ENCODE assay signal across 8 cellular contexts in the genomic region with DNA sequence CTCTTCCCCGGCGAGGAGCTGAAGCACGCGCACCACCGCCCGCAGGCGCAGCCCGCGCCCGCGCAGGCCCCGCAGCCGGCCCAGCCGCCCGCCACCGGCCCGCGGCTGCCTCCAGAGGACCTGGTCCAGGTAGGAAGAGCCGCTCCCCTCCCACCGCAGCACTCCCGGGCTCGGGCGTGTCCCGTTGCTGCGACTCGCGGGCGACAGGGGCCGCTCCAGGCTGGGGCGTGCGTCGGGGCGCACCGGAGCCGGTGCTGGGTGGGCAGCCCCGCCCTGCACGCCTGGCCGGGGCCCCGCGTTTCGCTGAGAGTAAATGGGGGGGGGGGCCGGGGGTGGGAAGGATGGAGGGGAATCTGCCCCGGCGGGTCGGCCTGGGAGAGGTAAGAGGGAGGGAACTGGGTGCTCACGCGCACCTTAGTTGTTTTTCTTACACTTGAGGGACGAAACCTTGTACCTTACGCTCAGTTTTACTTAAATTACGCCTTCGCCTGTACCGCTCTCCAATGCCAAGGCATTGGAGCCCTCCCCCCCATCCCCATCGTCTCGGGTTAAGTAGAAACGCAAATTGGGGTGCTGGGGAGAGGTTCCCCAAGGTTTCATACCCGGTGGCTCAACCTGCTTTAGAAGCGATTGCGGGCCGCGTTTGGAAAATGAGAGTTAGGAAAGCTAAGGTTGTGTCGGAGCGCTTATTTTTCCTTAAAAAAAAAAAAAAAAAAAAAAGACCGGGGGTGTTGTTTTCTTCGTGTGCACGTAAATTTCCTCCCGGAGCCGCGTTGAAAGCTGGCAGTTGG. TPM values are rescaled to one million over a fixed set of nuclear protein-coding genes. Genes with fewer than 3 reads are reported as not detected.
DNase-seq lines count a peak whose midpoint lies in the region; ATAC-seq lines count a peak whose summit lies in the region.

No MANE protein-coding gene starts in this region.

- peak; percentile 33 for DNase-seq in RPMI7951 (ENCODE audit: low read depth)
- DNase-seq in activated naive CD8-positive, alpha-beta T cell treated with anti-CD3 and anti-CD28 coated beads, Interleukin-2, amount 50 U/mL, for 24 hours: peak; percentile 32
- peak; percentile 42 for DNase-seq in hepatic stellate cell (ENCODE audit: low spot score)
- DNase-seq in HPDE6-E6E7 (ENCODE audit: extremely low spot score): no peak

- H3K4me2 ChIP-seq in BLaER1 treated with 17β-estradiol and CSF1 and Interleukin-3, amounts not matched to agents 10 nM and 100 nM: peak overlapping the region; percentile 86 to 100 (median 97)

- H3K27me3 ChIP-seq in BLaER1 treated with 17β-estradiol and CSF1 and Interleukin-3, amounts not matched to agents 10 nM and 100 nM: peaks cover 52 to 71% (median 68%) of the 10 kb centered on the region in 11 experiments

- H3K9me3 ChIP-seq in BLaER1 treated with 17β-estradiol and CSF1 and Interleukin-3, amounts not matched to agents 10 nM and 100 nM (replicated peaks in 1 of 11): no peaks in the 10 kb centered on the region

- H3K4me3 Mint-ChIP-seq in activated naive CD8-positive, alpha-beta T cell treated with anti-CD3 and anti-CD28 coated beads, Interleukin-2, amount 50 U/mL, for 24 hours: peak overlapping the region; percentile 67

- H3K36me3 Mint-ChIP-seq in activated naive CD8-positive, alpha-beta T cell treated with anti-CD3 and anti-CD28 coated beads, Interleukin-2, amount 50 U/mL, for 24 hours (ENCODE audit: low read depth): no peaks in the 10 kb centered on the region

- H3K27ac Mint-ChIP-seq in activated naive CD8-positive, alpha-beta T cell treated with anti-CD3 and anti-CD28 coated beads, Interleukin-2, amount 50 U/mL, for 24 hours: no peak overlapping the region

- H4K20me1 ChIP-seq in BLaER1 treated with 17β-estradiol and CSF1 and Interleukin-3, amounts not matched to agents 10 nM and 100 nM: peaks cover 0 to 18% (median 7%) of the 10 kb centered on the region in 11 experiments; a peak in 10 of 22 replicates

- H3K36me3 ChIP-seq in BLaER1 treated with 17β-estradiol and CSF1 and Interleukin-3, amounts not matched to agents 10 nM and 100 nM: no peaks in the 10 kb centered on the region

- ATAC-seq in GM19043 (IDR thresholded peaks at IDR 0.05; ENCODE audit: low read depth, unreplicated experiment): peak; percentile 23
- peak; percentile 29 for ATAC-seq in HG03139 (IDR thresholded peaks at IDR 0.05; ENCODE audit: unreplicated experiment)
- ATAC-seq in activated naive CD8-positive, alpha-beta T cell treated with anti-CD3 and anti-CD28 coated beads, Interleukin-2, amount 50 U/mL, for 24 hours: peak; percentile 31

- peaks cover 21% of the 10 kb centered on the region for H3K4me1 Mint-ChIP-seq in activated naive CD8-positive, alpha-beta T cell treated with anti-CD3 and anti-CD28 coated beads, Interleukin-2, amount 50 U/mL, for 24 hours

- H3K4me3 ChIP-seq in BLaER1 treated with 17β-estradiol and CSF1 and Interleukin-3, amounts not matched to agents 10 nM and 100 nM: peak overlapping the region; percentile 62 to 79 (median 72)
- peak overlapping the region; percentile 47 to 80 (median 75) for H3K4me3 ChIP-seq in skin epidermis

- no peaks in the 10 kb centered on the region for H3K9me3 Mint-ChIP-seq in activated naive CD8-positive, alpha-beta T cell treated with anti-CD3 and anti-CD28 coated beads, Interleukin-2, amount 50 U/mL, for 24 hours

- peak overlapping the region; percentile 46 to 78 (median 65); a peak in 21 of 22 replicates for H3K9ac ChIP-seq in BLaER1 treated with 17β-estradiol and CSF1 and Interleukin-3, amounts not matched to agents 10 nM and 100 nM

- peaks cover 0 to 16% (median 9%) of the 10 kb centered on the region in 10 experiments; a peak in 10 of 20 replicates for H3K4me1 ChIP-seq in BLaER1 treated with 17β-estradiol and CSF1 and Interleukin-3, amounts not matched to agents 10 nM and 100 nM

- peak overlapping the region in 6 of 11 experiments; percentile 7 to 46 (median 38); a peak in 7 of 22 replicates for H3K27ac ChIP-seq in BLaER1 treated with 17β-estradiol and CSF1 and Interleukin-3, amounts not matched to agents 10 nM and 100 nM
- peak overlapping the region; percentile 47 to 97 (median 87) for H3K27ac ChIP-seq in skin epidermis

- peaks cover 43% of the 10 kb centered on the region for H3K27me3 Mint-ChIP-seq in activated naive CD8-positive, alpha-beta T cell treated with anti-CD3 and anti-CD28 coated beads, Interleukin-2, amount 50 U/mL, for 24 hours

RNA-seq across cellular contexts. Expression of a gene that starts 0.8 kb away (rescaled TPM):
- 4.1 and 4.6 TPM in 2 replicates for total RNA-seq in RPMI7951 (2014; rRNA removed; shearing (Covaris generic))
